9 cellular contexts compared by ENCODE assay signal in the genomic region with DNA sequence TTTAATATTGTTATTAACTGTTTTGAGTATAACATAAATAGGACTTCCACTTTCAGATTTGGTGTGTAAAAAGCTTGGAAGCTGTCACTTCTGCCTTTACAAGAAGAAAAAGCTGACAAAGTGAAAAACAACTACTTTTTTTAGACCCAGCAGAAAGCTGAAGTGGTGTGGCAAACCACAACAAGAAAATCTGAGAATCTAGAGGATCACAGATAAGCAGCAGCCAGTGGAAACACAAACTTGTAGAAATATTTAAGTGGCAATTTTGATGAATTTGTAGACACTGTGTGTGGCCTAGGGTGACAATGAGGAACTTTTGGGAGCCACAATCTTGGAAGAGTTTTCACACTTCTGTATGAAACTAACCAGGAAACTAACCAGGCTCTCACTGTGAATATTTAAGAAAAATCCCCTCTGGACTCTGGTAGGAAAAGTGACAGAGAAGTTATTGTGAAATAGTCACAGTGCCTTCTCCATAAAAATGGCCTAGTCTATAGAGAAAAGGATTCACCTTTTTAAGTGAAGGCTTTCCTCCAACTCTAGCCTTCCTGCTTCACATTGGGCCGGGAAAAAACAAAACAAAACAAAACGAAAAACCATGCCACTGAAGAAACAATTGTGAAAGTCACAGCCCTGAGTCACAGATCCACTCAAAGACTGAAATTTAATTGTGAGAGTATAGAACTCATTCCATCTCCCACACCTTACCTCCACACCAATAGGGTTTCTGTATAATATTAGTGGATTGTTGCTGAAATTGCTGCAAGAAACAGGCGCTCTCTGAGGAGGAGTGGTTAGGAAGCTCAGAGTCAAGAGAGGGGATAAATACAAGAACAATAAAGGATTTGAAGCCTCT. TPM values are rescaled to one million over a fixed set of nuclear protein-coding genes. Genes with fewer than 3 reads are reported as not detected.
DNase-seq lines count a peak whose midpoint lies in the region; ATAC-seq and TF ChIP-seq lines count a peak whose summit lies in the region.
"Had no signal": no experiment of that assay in that cellular context is flagged by ENCODE, and none has a peak within 500 bp of the region (broad histone marks: within the 10 kb centered on the region; RNA-seq: fewer than 3 reads in every experiment).

No MANE protein-coding gene starts in this region.

- H3K4me3 Mint-ChIP-seq in activated CD8-positive, alpha-beta T cell treated with anti-CD3 and anti-CD28 coated beads for 36 hours = no peak overlapping the region
- H3K4me3 Mint-ChIP-seq in glutamatergic neuron (ENCODE audit: unreplicated experiment) (no peak overlapping the region), Caco-2 (ENCODE audit: unreplicated experiment) (no peak overlapping the region)

- no peak for TF ChIP-seq CTCF in activated CD8-positive, alpha-beta T cell treated with anti-CD3 and anti-CD28 coated beads for 36 hours (IDR thresholded peaks at IDR 0.05)
- TF ChIP-seq CTCF in glutamatergic neuron (IDR thresholded peaks at IDR 0.05; ENCODE audit: partially characterized antibody, unreplicated experiment) = no peak
- no peak for TF ChIP-seq CTCF in Caco-2 (IDR thresholded peaks at IDR 0.05; ENCODE audit: insufficient read depth in 1 of 2, low read depth in 1 of 2, low read length in 1 of 2, severe bottlenecking in 1 of 2, unreplicated experiment in 1 of 2)

- no peaks in the 10 kb centered on the region for H3K9me3 ChIP-seq in Caco-2
- H3K9me3 ChIP-seq: heart left ventricle had no signal

- H3K4me1 ChIP-seq in Caco-2 = no peaks in the 10 kb centered on the region

- no peaks in the 10 kb centered on the region for H3K36me3 ChIP-seq in Caco-2 (ENCODE audit: control insufficient read depth, insufficient read depth, low read length)
- H3K36me3 ChIP-seq: heart left ventricle had no signal

- no peaks in the 10 kb centered on the region for H3K9me3 Mint-ChIP-seq in activated CD8-positive, alpha-beta T cell treated with anti-CD3 and anti-CD28 coated beads for 36 hours
- H3K9me3 Mint-ChIP-seq in glutamatergic neuron (ENCODE audit: unreplicated experiment) = no peaks in the 10 kb centered on the region
- H3K9me3 Mint-ChIP-seq in Caco-2 (ENCODE audit: unreplicated experiment) = peaks cover 2% of the 10 kb centered on the region

- BruUV-seq in Caco-2 (replicated peaks; lab: Mats Ljungman, UMichigan) = no TSS peak

- POLR2A ChIA-PET in activated CD8-positive, alpha-beta T cell treated with anti-CD3 and anti-CD28 coated beads for 36 hours (lab: Charles Lee) = no interaction called here
- POLR2A ChIA-PET in Caco-2 (lab: Charles Lee) = no interaction called here

- peaks cover 11% of the 10 kb centered on the region for H3K27me3 Mint-ChIP-seq in activated CD8-positive, alpha-beta T cell treated with anti-CD3 and anti-CD28 coated beads for 36 hours
- H3K27me3 Mint-ChIP-seq in glutamatergic neuron (ENCODE audit: unreplicated experiment) (no peaks in the 10 kb centered on the region), Caco-2 (ENCODE audit: insufficient read depth, unreplicated experiment) (peaks cover 6% of the 10 kb centered on the region)

- intact Hi-C loops in activated CD8-positive, alpha-beta T cell treated with anti-CD3 and anti-CD28 coated beads for 36 hours (cut with micrococcal nuclease) = no loop called here
- intact Hi-C loops in Caco-2 (cut with micrococcal nuclease; ENCODE audit: unreplicated experiment) = no loop called here

- DNase-seq in Ammon's horn (ENCODE audit: low spot score) (peak; percentile 17), GM19238 (ENCODE audit: insufficient read length, low spot score) (peak; percentile 13), glutamatergic neuron (no peak), NCI-H526 (lab: John Stamatoyannopoulos, UW) (no peak), Caco-2 (no peak)
- no peak for DNase-seq in activated CD8-positive, alpha-beta T cell treated with anti-CD3 and anti-CD28 coated beads for 36 hours
- DNase-seq in activated CD8-positive, alpha-beta memory T cell treated with anti-CD3 and anti-CD28 coated beads, Interleukin-2, amount 50 U/mL, for 4 hours = no peak
- DNase-seq: heart left ventricle had no signal

- peaks cover 23% of the 10 kb centered on the region for H3K4me1 Mint-ChIP-seq in activated CD8-positive, alpha-beta T cell treated with anti-CD3 and anti-CD28 coated beads for 36 hours (ENCODE audit: low read depth)
- H3K4me1 Mint-ChIP-seq in glutamatergic neuron (ENCODE audit: low read depth, unreplicated experiment) (no peaks in the 10 kb centered on the region), Caco-2 (ENCODE audit: low read depth, unreplicated experiment) (no peaks in the 10 kb centered on the region)

- peak overlapping the region; percentile 4 for H3K27ac Mint-ChIP-seq in activated CD8-positive, alpha-beta T cell treated with anti-CD3 and anti-CD28 coated beads for 36 hours
- H3K27ac Mint-ChIP-seq in glutamatergic neuron (ENCODE audit: unreplicated experiment) (no peak overlapping the region), Caco-2 (ENCODE audit: unreplicated experiment) (no peak overlapping the region)

- peaks cover 1% of the 10 kb centered on the region for H3K36me3 Mint-ChIP-seq in activated CD8-positive, alpha-beta T cell treated with anti-CD3 and anti-CD28 coated beads for 36 hours (ENCODE audit: low read depth)
- H3K36me3 Mint-ChIP-seq in glutamatergic neuron (ENCODE audit: unreplicated experiment) (no peaks in the 10 kb centered on the region), Caco-2 (ENCODE audit: insufficient read depth, unreplicated experiment) (no peaks in the 10 kb centered on the region)

- H3K27me3 ChIP-seq in Caco-2 (replicated peaks; ENCODE audit: control insufficient read depth, insufficient read depth, low read length) = no peaks in the 10 kb centered on the region
- H3K27me3 ChIP-seq: heart left ventricle had no signal

- peak; percentile 91 for ATAC-seq in HG03060 (IDR thresholded peaks at IDR 0.05; ENCODE audit: low read depth, unreplicated experiment)
- peak; percentile 47 for ATAC-seq in activated CD8-positive, alpha-beta T cell treated with anti-CD3 and anti-CD28 coated beads for 36 hours

- no peak overlapping the region for H3K4me3 ChIP-seq in Caco-2 (ENCODE audit: low read depth, low read length)

- CTCF ChIA-PET in activated CD8-positive, alpha-beta T cell treated with anti-CD3 and anti-CD28 coated beads for 36 hours (lab: Charles Lee) = interaction anchor here (1.6 kb wide), 1 partner anchor 10 kb away, joined by 5 read pairs; no protein-coding TSS in a partner anchor
- CTCF ChIA-PET in Caco-2 (lab: Charles Lee) = no interaction called here

RNA-seq across cellular contexts. Expression of a gene that starts 26.7 kb away (rescaled TPM):
- under 1 TPM; 0.09 to 0.45 TPM for total RNA-seq in activated CD8-positive, alpha-beta T cell treated with anti-CD3 and anti-CD28 coated beads for 36 hours
- total RNA-seq in glutamatergic neuron (ENCODE audit: unreplicated experiment) (not detected), Caco-2 (2022) (not detected in 2 replicates)

Comparison
In these comparisons a context has a peak if more than half of its experiments do, and no peak if none do; other contexts are left out.
1. DNase-seq: peak in Ammon's horn (single experiment) and GM19238 (single experiment); none in activated CD8-positive, alpha-beta T cell treated with anti-CD3 and anti-CD28 coated beads for 36 hours (single experiment), glutamatergic neuron (single experiment), NCI-H526 (0 of 2), Caco-2 (0 of 2) and activated CD8-positive, alpha-beta memory T cell treated with anti-CD3 and anti-CD28 coated beads, Interleukin-2, amount 50 U/mL, for 4 hours (single experiment).